In genomic region chr22:45817705-45818104, GRCh38 we compare ENCODE assay signal across 1 cellular context.
TF ChIP-seq lines count a peak whose summit lies in the region.

No MANE protein-coding gene starts in this region.

TF ChIP-seq in HepG2, 621 proteins besides CTCF, POLR2A, EP300 and RAD21 (continued from another document):
- TF ChIP-seq, protein P1, sequence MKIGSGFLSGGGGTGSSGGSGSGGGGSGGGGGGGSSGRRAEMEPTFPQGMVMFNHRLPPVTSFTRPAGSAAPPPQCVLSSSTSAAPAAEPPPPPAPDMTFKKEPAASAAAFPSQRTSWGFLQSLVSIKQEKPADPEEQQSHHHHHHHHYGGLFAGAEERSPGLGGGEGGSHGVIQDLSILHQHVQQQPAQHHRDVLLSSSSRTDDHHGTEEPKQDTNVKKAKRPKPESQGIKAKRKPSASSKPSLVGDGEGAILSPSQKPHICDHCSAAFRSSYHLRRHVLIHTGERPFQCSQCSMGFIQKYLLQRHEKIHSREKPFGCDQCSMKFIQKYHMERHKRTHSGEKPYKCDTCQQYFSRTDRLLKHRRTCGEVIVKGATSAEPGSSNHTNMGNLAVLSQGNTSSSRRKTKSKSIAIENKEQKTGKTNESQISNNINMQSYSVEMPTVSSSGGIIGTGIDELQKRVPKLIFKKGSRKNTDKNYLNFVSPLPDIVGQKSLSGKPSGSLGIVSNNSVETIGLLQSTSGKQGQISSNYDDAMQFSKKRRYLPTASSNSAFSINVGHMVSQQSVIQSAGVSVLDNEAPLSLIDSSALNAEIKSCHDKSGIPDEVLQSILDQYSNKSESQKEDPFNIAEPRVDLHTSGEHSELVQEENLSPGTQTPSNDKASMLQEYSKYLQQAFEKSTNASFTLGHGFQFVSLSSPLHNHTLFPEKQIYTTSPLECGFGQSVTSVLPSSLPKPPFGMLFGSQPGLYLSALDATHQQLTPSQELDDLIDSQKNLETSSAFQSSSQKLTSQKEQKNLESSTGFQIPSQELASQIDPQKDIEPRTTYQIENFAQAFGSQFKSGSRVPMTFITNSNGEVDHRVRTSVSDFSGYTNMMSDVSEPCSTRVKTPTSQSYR (CRISPR knock-in tag; IDR thresholded peaks at IDR 0.05; ENCODE audit: borderline replicate concordance) = no peak
- TF ChIP-seq, protein P2, sequence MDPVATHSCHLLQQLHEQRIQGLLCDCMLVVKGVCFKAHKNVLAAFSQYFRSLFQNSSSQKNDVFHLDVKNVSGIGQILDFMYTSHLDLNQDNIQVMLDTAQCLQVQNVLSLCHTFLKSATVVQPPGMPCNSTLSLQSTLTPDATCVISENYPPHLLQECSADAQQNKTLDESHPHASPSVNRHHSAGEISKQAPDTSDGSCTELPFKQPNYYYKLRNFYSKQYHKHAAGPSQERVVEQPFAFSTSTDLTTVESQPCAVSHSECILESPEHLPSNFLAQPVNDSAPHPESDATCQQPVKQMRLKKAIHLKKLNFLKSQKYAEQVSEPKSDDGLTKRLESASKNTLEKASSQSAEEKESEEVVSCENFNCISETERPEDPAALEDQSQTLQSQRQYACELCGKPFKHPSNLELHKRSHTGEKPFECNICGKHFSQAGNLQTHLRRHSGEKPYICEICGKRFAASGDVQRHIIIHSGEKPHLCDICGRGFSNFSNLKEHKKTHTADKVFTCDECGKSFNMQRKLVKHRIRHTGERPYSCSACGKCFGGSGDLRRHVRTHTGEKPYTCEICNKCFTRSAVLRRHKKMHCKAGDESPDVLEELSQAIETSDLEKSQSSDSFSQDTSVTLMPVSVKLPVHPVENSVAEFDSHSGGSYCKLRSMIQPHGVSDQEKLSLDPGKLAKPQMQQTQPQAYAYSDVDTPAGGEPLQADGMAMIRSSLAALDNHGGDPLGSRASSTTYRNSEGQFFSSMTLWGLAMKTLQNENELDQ (CRISPR knock-in tag; IDR thresholded peaks at IDR 0.05; ENCODE audit: borderline replicate concordance) = no peak
- TF ChIP-seq PRDM10 (CRISPR knock-in tag; IDR thresholded peaks at IDR 0.05; ENCODE audit: low read depth) (no peak), CBX2 (IDR thresholded peaks at IDR 0.05; ENCODE audit: low read depth, low read length) (no peak), CBX2 (CRISPR knock-in tag; IDR thresholded peaks at IDR 0.05; ENCODE audit: low read depth) (no peak), NFE2 (CRISPR knock-in tag; IDR thresholded peaks at IDR 0.05) (no peak), ZNF776 (CRISPR knock-in tag; IDR thresholded peaks at IDR 0.05) (no peak), SKIL (CRISPR knock-in tag; IDR thresholded peaks at IDR 0.05; ENCODE audit: borderline replicate concordance) (no peak), ZBTB38 (CRISPR knock-in tag; IDR thresholded peaks at IDR 0.05) (no peak), ZNF530 (CRISPR knock-in tag; IDR thresholded peaks at IDR 0.05; ENCODE audit: low read depth) (no peak), ZNF333 (CRISPR knock-in tag; IDR thresholded peaks at IDR 0.05; ENCODE audit: borderline replicate concordance) (no peak), MAFK (conservative IDR thresholded peaks at IDR 0.05 in 1 of 2, IDR thresholded peaks at IDR 0.05 in 1 of 2; ENCODE audit: low read length in 2 of 2) (no peak)
